Comparison of ENCODE assay signal across 29 cellular contexts in genomic region chr18:70700496-70700895, GRCh38.
"Had no signal": no experiment of that assay in that cellular context is flagged by ENCODE, and none has a peak within 500 bp of the region (broad histone marks: within the 10 kb centered on the region; RNA-seq: fewer than 3 reads in every experiment).

No MANE protein-coding gene starts in this region.

- ATAC-seq: stimulated activated effector memory CD8-positive, alpha-beta T cell treated with anti-CD3 and anti-CD28 coated beads, Interleukin-12 subunit alpha, Interleukin-12 subunit beta, amount 100 ng/mL, for 72 hours; stimulated activated memory B cell treated with anti-CD40 and anti-IgM and Interleukin-4, amounts not matched to agents 10 μg/mL and 1 μg/mL and 100 μg/mL, for 72 hours; stimulated activated naive B cell treated with anti-CD40 and anti-IgM and Interleukin-4, amounts not matched to agents 10 μg/mL and 1 μg/mL and 100 μg/mL, for 72 hours; stimulated activated naive CD8-positive, alpha-beta T cell treated with anti-CD3 and anti-CD28 coated beads, Interleukin-15, amount 100 ng/mL, for 72 hours; stimulated activated naive CD8-positive, alpha-beta T cell treated with anti-CD3 and anti-CD28 coated beads, Interleukin-15, Interleukin-2, amounts not matched to agents 100 U/mL and 50 U/mL, for 24 hours; upper lobe of right lung had no signal

- H3K9me3 Mint-ChIP-seq: type B pancreatic cell had no signal

- H3K27me3 Mint-ChIP-seq: stimulated activated memory B cell treated with anti-CD40 and anti-IgM and Interleukin-4, amounts not matched to agents 10 μg/mL and 1 μg/mL and 100 μg/mL, for 72 hours; stimulated activated naive B cell treated with anti-CD40 and anti-IgM and Interleukin-4, amounts not matched to agents 10 μg/mL and 1 μg/mL and 100 μg/mL, for 72 hours; stimulated activated naive CD8-positive, alpha-beta T cell treated with anti-CD3 and anti-CD28 coated beads, Interleukin-15, amount 100 ng/mL, for 72 hours; stimulated activated naive CD8-positive, alpha-beta T cell treated with anti-CD3 and anti-CD28 coated beads, Interleukin-15, Interleukin-2, amounts not matched to agents 100 ng/mL and 50 ng/mL, for 24 hours; type B pancreatic cell had no signal

- H3K4me1 Mint-ChIP-seq: stimulated activated effector memory CD8-positive, alpha-beta T cell treated with anti-CD3 and anti-CD28 coated beads, Interleukin-12 subunit alpha, Interleukin-12 subunit beta, amount 100 ng/mL, for 72 hours; stimulated activated memory B cell treated with anti-CD40 and anti-IgM and Interleukin-4, amounts not matched to agents 10 μg/mL and 1 μg/mL and 100 μg/mL, for 72 hours; stimulated activated naive B cell treated with anti-CD40 and anti-IgM and Interleukin-4, amounts not matched to agents 10 μg/mL and 1 μg/mL and 100 μg/mL, for 72 hours; stimulated activated naive CD8-positive, alpha-beta T cell treated with anti-CD3 and anti-CD28 coated beads, Interleukin-15, amount 100 ng/mL, for 72 hours had no signal

- H3K36me3 Mint-ChIP-seq: stimulated activated effector memory CD8-positive, alpha-beta T cell treated with anti-CD3 and anti-CD28 coated beads, Interleukin-12 subunit alpha, Interleukin-12 subunit beta, amount 100 ng/mL, for 72 hours; stimulated activated memory B cell treated with anti-CD40 and anti-IgM and Interleukin-4, amounts not matched to agents 10 μg/mL and 1 μg/mL and 100 μg/mL, for 72 hours; stimulated activated naive B cell treated with anti-CD40 and anti-IgM and Interleukin-4, amounts not matched to agents 10 μg/mL and 1 μg/mL and 100 μg/mL, for 72 hours; type B pancreatic cell had no signal

- H3K27ac Mint-ChIP-seq: stimulated activated effector memory CD8-positive, alpha-beta T cell treated with anti-CD3 and anti-CD28 coated beads, Interleukin-12 subunit alpha, Interleukin-12 subunit beta, amount 100 ng/mL, for 72 hours; stimulated activated memory B cell treated with anti-CD40 and anti-IgM and Interleukin-4, amounts not matched to agents 10 μg/mL and 1 μg/mL and 100 μg/mL, for 72 hours; stimulated activated naive B cell treated with anti-CD40 and anti-IgM and Interleukin-4, amounts not matched to agents 10 μg/mL and 1 μg/mL and 100 μg/mL, for 72 hours; stimulated activated naive CD8-positive, alpha-beta T cell treated with anti-CD3 and anti-CD28 coated beads, Interleukin-15, amount 100 ng/mL, for 72 hours; stimulated activated naive CD8-positive, alpha-beta T cell treated with anti-CD3 and anti-CD28 coated beads, Interleukin-15, Interleukin-2, amounts not matched to agents 100 ng/mL and 50 ng/mL, for 24 hours; type B pancreatic cell had no signal

- H3K36me3 ChIP-seq: stomach, suprapubic skin, thoracic aorta, thyroid gland, tibial artery, tibial nerve, transverse colon, upper lobe of left lung, upper lobe of right lung, uterus, vagina had no signal

- H3K4me3 ChIP-seq: stomach, suprapubic skin, testis, thoracic aorta, thyroid gland, tibial artery, tibial nerve, transverse colon, upper lobe of left lung, upper lobe of right lung, uterus, vagina had no signal

- DNase-seq: stimulated activated CD4-positive, alpha-beta T cell treated with anti-CD3 and anti-CD28 coated beads, Interleukin-2, amount 100 ng/mL, for 48 hours; stimulated activated CD4-positive, alpha-beta T cell treated with anti-CD3 and anti-CD28 coated beads, Interleukin-4, amount 100 ng/mL, for 1 hour; stimulated activated CD4-positive, alpha-beta T cell treated with anti-CD3 and anti-CD28 coated beads, Interleukin-4, amount 100 ng/mL, for 24 hours; stimulated activated CD4-positive, alpha-beta T cell treated with anti-CD3 and anti-CD28 coated beads, Interleukin-4, amount 100 ng/mL, for 4 hours; stimulated activated CD8-positive, alpha-beta memory T cell treated with anti-CD3 and anti-CD28 coated beads, Interleukin-4, amount 100 ng/mL, for 48 hours; stimulated activated naive B cell treated with anti-CD40 and anti-IgM and Interleukin-4, amounts not matched to agents 10 μg/mL and 1 μg/mL and 100 μg/mL, for 72 hours; stimulated activated naive CD4-positive, alpha-beta T cell; stimulated activated naive CD4-positive, alpha-beta T cell treated with Interleukin-2 at 50 U/mL for 16 hours; stimulated activated naive CD8-positive, alpha-beta T cell treated with anti-CD3 and anti-CD28 coated beads, Interleukin-15, amount 100 ng/mL, for 72 hours; stimulated activated naive CD8-positive, alpha-beta T cell treated with anti-CD3 and anti-CD28 coated beads, Interleukin-15, Interleukin-2, amounts not matched to agents 100 U/mL and 50 U/mL, for 24 hours; stomach; substantia nigra; testis; thyroid gland; tibial artery; transverse colon; trophoblast cell; upper lobe of left lung; upper lobe of right lung; uterus had no signal

- H3K9me3 ChIP-seq: suprapubic skin, testis, thoracic aorta, thyroid gland, tibial artery, tibial nerve, transverse colon, upper lobe of right lung, uterus, vagina had no signal

- H3K4me1 ChIP-seq: stomach, suprapubic skin, testis, thyroid gland, tibial artery, tibial nerve, transverse colon, upper lobe of left lung, upper lobe of right lung, uterus, vagina had no signal

- H3K27me3 ChIP-seq: stomach, suprapubic skin, testis, thyroid gland, tibial artery, tibial nerve, transverse colon, upper lobe of left lung, upper lobe of right lung, uterus, vagina had no signal

- H3K4me3 Mint-ChIP-seq: stimulated activated effector memory CD8-positive, alpha-beta T cell treated with anti-CD3 and anti-CD28 coated beads, Interleukin-12 subunit alpha, Interleukin-12 subunit beta, amount 100 ng/mL, for 72 hours; stimulated activated memory B cell treated with anti-CD40 and anti-IgM and Interleukin-4, amounts not matched to agents 10 μg/mL and 1 μg/mL and 100 μg/mL, for 72 hours; stimulated activated naive B cell treated with anti-CD40 and anti-IgM and Interleukin-4, amounts not matched to agents 10 μg/mL and 1 μg/mL and 100 μg/mL, for 72 hours; stimulated activated naive CD8-positive, alpha-beta T cell treated with anti-CD3 and anti-CD28 coated beads, Interleukin-15, amount 100 ng/mL, for 72 hours; stimulated activated naive CD8-positive, alpha-beta T cell treated with anti-CD3 and anti-CD28 coated beads, Interleukin-15, Interleukin-2, amounts not matched to agents 100 ng/mL and 50 ng/mL, for 24 hours; type B pancreatic cell had no signal

- H3K27ac ChIP-seq: stomach, suprapubic skin, testis, thoracic aorta, thyroid gland, tibial artery, tibial nerve, transverse colon, upper lobe of left lung, upper lobe of right lung, uterus, vagina had no signal

- FAIRE-seq: urothelium cell line had no signal
